Comparison of ENCODE assay signal across 7 cellular contexts in the genomic region with DNA sequence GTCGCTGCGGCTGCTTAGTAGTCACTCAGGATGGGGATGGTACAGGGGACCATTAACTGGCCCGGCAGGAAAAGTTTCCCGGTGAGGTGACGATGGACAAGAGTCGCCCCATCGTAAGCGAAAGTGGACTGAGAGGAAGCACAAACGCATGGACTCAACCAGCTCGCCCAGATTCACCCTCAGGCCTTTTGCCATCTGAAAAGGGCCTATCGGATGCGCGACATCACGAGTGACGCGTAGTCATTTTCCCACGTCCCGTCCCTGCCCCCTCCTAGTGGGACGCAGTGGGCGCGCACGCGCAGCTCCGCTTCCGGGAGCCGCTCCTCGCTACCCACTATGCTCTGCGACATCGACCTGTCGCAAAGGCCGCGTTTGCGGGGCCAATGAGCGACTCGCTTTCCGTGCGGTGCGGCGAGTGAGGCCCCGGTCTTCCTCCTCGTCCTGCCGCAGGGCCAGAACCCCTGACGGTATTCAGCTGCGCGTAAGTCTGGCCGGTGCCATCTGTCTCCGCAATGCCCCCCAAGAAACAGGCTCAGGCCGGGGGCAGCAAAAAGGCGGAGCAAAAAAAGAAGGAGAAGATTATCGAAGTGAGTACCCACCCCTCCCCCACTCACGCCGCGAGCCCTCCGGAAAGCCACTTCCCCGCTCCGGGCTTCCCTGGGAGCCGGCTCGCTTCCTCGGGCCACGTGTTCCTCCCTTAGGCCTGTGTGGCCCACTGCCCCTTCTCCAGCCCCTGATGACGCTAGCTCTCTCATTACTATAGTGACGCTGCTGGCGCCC. TPM values are rescaled to one million over a fixed set of nuclear protein-coding genes. Genes with fewer than 3 reads are reported as not detected.
DNase-seq lines count a peak whose midpoint lies in the region; ATAC-seq and FAIRE-seq lines count a peak whose summit lies in the region.

A gene (plus strand): TSS at position 390 of the 780 bp plus-strand sequence. CDS start 123 bp downstream, at position 513.

- FAIRE-seq in GM18507 (lab: Jason Lieb, UNC), result peak; percentile 99

- DNase-seq in GM18507 (ENCODE audit: extremely low spot score, insufficient read length, low read depth) (peak; percentile 88), NCI-H2081 (lab: John Stamatoyannopoulos, UW) (peak; percentile 99), T1000 (lab: John Stamatoyannopoulos, UW) (peak; percentile 95), astrocyte of the hippocampus (ENCODE audit: low read depth, low spot score) (peak; percentile 99), hepatic stellate cell (ENCODE audit: low spot score) (peak; percentile 95), renal cortical epithelial cell (ENCODE audit: low read depth) (peak; percentile 94)

- peak; percentile 78 for ATAC-seq in HG02973 (IDR thresholded peaks at IDR 0.05; ENCODE audit: unreplicated experiment)

RNA-seq across cellular contexts. Expression of the gene that starts here (rescaled TPM):
- 85.1 and 115 TPM in 2 replicates for total RNA-seq in renal cortical epithelial cell

Comparison
In these comparisons a context has a peak if more than half of its experiments do, and no peak if none do; other contexts are left out.
1. Peak in every context shown above with its lines: DNase-seq and ATAC-seq.